Comparison of ENCODE assay signal across 19 cellular contexts in genomic region chr4:37188100-37188499, GRCh38. TPM values are rescaled to one million over a fixed set of nuclear protein-coding genes. Genes with fewer than 3 reads are reported as not detected.
DNase-seq lines count a peak whose midpoint lies in the region; ATAC-seq and TF ChIP-seq lines count a peak whose summit lies in the region.
"Had no signal": no experiment of that assay in that cellular context is flagged by ENCODE, and none has a peak within 500 bp of the region (broad histone marks: within the 10 kb centered on the region; RNA-seq: fewer than 3 reads in every experiment).

No MANE protein-coding gene starts in this region.

- H3K27ac Mint-ChIP-seq in MCF 10A (ENCODE audit: low read depth, unreplicated experiment) (no peak overlapping the region), WTC11 (no peak overlapping the region)
- H3K27ac Mint-ChIP-seq: activated naive CD4-positive, alpha-beta T cell treated with anti-CD3 and anti-CD28 coated beads, Interleukin-2, amount 50 U/mL, for 24 hours; IgD-negative memory B cell; natural killer cell; T-helper 17 cell had no signal

- intact Hi-C loops in MCF 10A (cut with micrococcal nuclease) = no loop called here
- intact Hi-C loops in breast epithelium (cut with DNase I; ENCODE audit: low total_unique reads) = no loop called here

- H3K4me1 ChIP-seq in breast epithelium (no peaks in the 10 kb centered on the region), smooth muscle cell (ENCODE audit: low read depth) (no peaks in the 10 kb centered on the region)
- H3K4me1 ChIP-seq: BLaER1 treated with 17β-estradiol and CSF1 and Interleukin-3, amounts not matched to agents 10 nM and 100 nM; left ventricle myocardium inferior had no signal

- H3K27ac ChIP-seq in breast epithelium (no peak overlapping the region), smooth muscle cell (ENCODE audit: low read depth) (no peak overlapping the region)
- H3K27ac ChIP-seq: BLaER1 treated with 17β-estradiol and CSF1 and Interleukin-3, amounts not matched to agents 10 nM and 100 nM; left ventricle myocardium inferior had no signal

- H3K79me2 ChIP-seq in smooth muscle cell (ENCODE audit: low read depth) = no peaks in the 10 kb centered on the region

- WGBS in smooth muscle cell (ENCODE audit: low lambda C conversion rate) = 64% methylated on average over 10 of the region's 10 CpGs

- POLR2A ChIA-PET in MCF 10A (lab: Yijun Ruan, JAX) = no interaction called here
- POLR2A ChIA-PET in HEK293T (lab: Yijun Ruan, JAX) = no interaction called here
- POLR2A ChIA-PET in WTC11 (lab: Charles Lee) = interaction anchor here (0.6 kb wide), 1 partner anchor 415 kb away, joined by 3 read pairs; no protein-coding TSS in a partner anchor

- H3K4me3 ChIP-seq in breast epithelium (no peak overlapping the region), smooth muscle cell (no peak overlapping the region)
- H3K4me3 ChIP-seq: BLaER1 treated with 17β-estradiol and CSF1 and Interleukin-3, amounts not matched to agents 10 nM and 100 nM; left ventricle myocardium inferior had no signal

- no peak for TF ChIP-seq CTCF in MCF 10A (IDR thresholded peaks at IDR 0.05; ENCODE audit: unreplicated experiment)
- TF ChIP-seq CTCF in breast epithelium (IDR thresholded peaks at IDR 0.05) = no peak
- TF ChIP-seq CTCF in WTC11 (IDR thresholded peaks at IDR 0.05) = peak; percentile 77
- peak; percentile 26 for TF ChIP-seq CTCF in smooth muscle cell (IDR thresholded peaks at IDR 0.05; ENCODE audit: borderline replicate concordance, insufficient read depth, poor library complexity, severe bottlenecking)

- no peak overlapping the region for H3K4me3 Mint-ChIP-seq in MCF 10A (ENCODE audit: unreplicated experiment)
- no peak overlapping the region for H3K4me3 Mint-ChIP-seq in WTC11
- H3K4me3 Mint-ChIP-seq: activated naive CD4-positive, alpha-beta T cell treated with anti-CD3 and anti-CD28 coated beads, Interleukin-2, amount 50 U/mL, for 24 hours; IgD-negative memory B cell; natural killer cell; T-helper 17 cell had no signal

- H3K9me3 ChIP-seq in breast epithelium (no peaks in the 10 kb centered on the region), smooth muscle cell (replicated peaks; ENCODE audit: low read depth) (no peaks in the 10 kb centered on the region)

- peak; percentile 6 for DNase-seq in MCF 10A (ENCODE audit: unreplicated experiment)
- DNase-seq in breast epithelium (ENCODE audit: low spot score in 2 of 2) = no peak
- DNase-seq in HEK293T (ENCODE audit: extremely low spot score) = peak; percentile 3
- peak; percentile 63 for DNase-seq in WTC11 (ENCODE audit: low spot score)
- no peak for DNase-seq in smooth muscle cell (lab: John Stamatoyannopoulos, UW; ENCODE audit: unreplicated experiment)
- DNase-seq in SW 1271 (lab: John Stamatoyannopoulos, UW) = no peak
- no peak for DNase-seq in NCI-H345 treated with DMSO at 0.1 percent for 48 hours (lab: John Stamatoyannopoulos, UW; ENCODE audit: unreplicated experiment)
- DNase-seq: left ventricle myocardium inferior; natural killer cell; NCI-H1930; right cardiac atrium; stimulated activated naive CD4-positive, alpha-beta T cell treated with Interleukin-2 at 50 U/mL for 16 hours; T-helper 17 cell had no signal

- TF ChIP-seq POLR2A in breast epithelium (IDR thresholded peaks at IDR 0.05) = no peak

- ATAC-seq in WTC11 = peak; percentile 79; the same call in 1 of the 2 replicates
- no peak for ATAC-seq in HG03565 (IDR thresholded peaks at IDR 0.05; ENCODE audit: unreplicated experiment)
- ATAC-seq: natural killer cell, right cardiac atrium, T-helper 17 cell had no signal

- no peaks in the 10 kb centered on the region for H3F3A ChIP-seq in smooth muscle cell (ENCODE audit: low read depth)

- no peak overlapping the region for H3K4me2 ChIP-seq in smooth muscle cell
- H3K4me2 ChIP-seq: BLaER1 treated with 17β-estradiol and CSF1 and Interleukin-3, amounts not matched to agents 10 nM and 100 nM had no signal

- H3K27me3 ChIP-seq in breast epithelium = no peaks in the 10 kb centered on the region
- peaks cover 16% of the 10 kb centered on the region for H3K27me3 ChIP-seq in smooth muscle cell (ENCODE audit: low read depth)
- H3K27me3 ChIP-seq: BLaER1 treated with 17β-estradiol and CSF1 and Interleukin-3, amounts not matched to agents 10 nM and 100 nM had no signal

- H3K36me3 ChIP-seq in breast epithelium (no peaks in the 10 kb centered on the region), smooth muscle cell (ENCODE audit: low read depth) (no peaks in the 10 kb centered on the region)
- H3K36me3 ChIP-seq: BLaER1 treated with 17β-estradiol and CSF1 and Interleukin-3, amounts not matched to agents 10 nM and 100 nM; left ventricle myocardium inferior had no signal

- H3K9me3 Mint-ChIP-seq in MCF 10A (ENCODE audit: unreplicated experiment) (peaks cover 12% of the 10 kb centered on the region), WTC11 (peaks cover 17% of the 10 kb centered on the region)
- H3K9me3 Mint-ChIP-seq: activated naive CD4-positive, alpha-beta T cell treated with anti-CD3 and anti-CD28 coated beads, Interleukin-2, amount 50 U/mL, for 24 hours had no signal

- no peak overlapping the region for H2AFZ ChIP-seq in smooth muscle cell (ENCODE audit: low read depth)

- CTCF ChIA-PET in MCF 10A (lab: Yijun Ruan, JAX) (interaction anchor here (0.7 to 1.2 kb wide), 2 partner anchors 14 to 22 kb away, joined by 3 read pairs; no protein-coding TSS in a partner anchor), HEK293T (lab: Yijun Ruan, JAX) (no interaction called here), WTC11 (lab: Charles Lee) (interaction anchor here (0.6 to 2.4 kb wide), 22 partner anchors 9 to 382 kb away, joined by 3 to 19 read pairs (median 4); partner anchors contain the start of gene NWD2)

- no TSS peak for BruUV-seq in MCF 10A (replicated peaks; lab: Mats Ljungman, UMichigan)

- H3K4me1 Mint-ChIP-seq in MCF 10A (ENCODE audit: insufficient read depth, unreplicated experiment) (no peaks in the 10 kb centered on the region), WTC11 (no peaks in the 10 kb centered on the region)
- H3K4me1 Mint-ChIP-seq: activated naive CD4-positive, alpha-beta T cell treated with anti-CD3 and anti-CD28 coated beads, Interleukin-2, amount 50 U/mL, for 24 hours; IgD-negative memory B cell; natural killer cell; T-helper 17 cell had no signal

- H3K27me3 Mint-ChIP-seq in MCF 10A (ENCODE audit: insufficient read depth, unreplicated experiment) (no peaks in the 10 kb centered on the region), WTC11 (ENCODE audit: low read depth) (no peaks in the 10 kb centered on the region; the same call in 1 of the 2 replicates)
- H3K27me3 Mint-ChIP-seq: IgD-negative memory B cell, T-helper 17 cell had no signal

- H4K20me1 ChIP-seq in smooth muscle cell (ENCODE audit: low read depth) = no peaks in the 10 kb centered on the region
- H4K20me1 ChIP-seq: BLaER1 treated with 17β-estradiol and CSF1 and Interleukin-3, amounts not matched to agents 10 nM and 100 nM had no signal

- H3K36me3 Mint-ChIP-seq in MCF 10A (ENCODE audit: insufficient read depth, unreplicated experiment) = no peaks in the 10 kb centered on the region
- H3K36me3 Mint-ChIP-seq in WTC11 = no peaks in the 10 kb centered on the region
- H3K36me3 Mint-ChIP-seq: activated naive CD4-positive, alpha-beta T cell treated with anti-CD3 and anti-CD28 coated beads, Interleukin-2, amount 50 U/mL, for 24 hours; IgD-negative memory B cell; natural killer cell had no signal

- no peak overlapping the region for H3K9ac ChIP-seq in smooth muscle cell (ENCODE audit: low read depth)
- H3K9ac ChIP-seq: BLaER1 treated with 17β-estradiol and CSF1 and Interleukin-3, amounts not matched to agents 10 nM and 100 nM had no signal

TF ChIP-seq in HEK293T, 16 proteins besides CTCF, POLR2A, EP300 and RAD21:
- no peak for TF ChIP-seq ELF4 (IDR thresholded peaks at IDR 0.05)
- TF ChIP-seq FOXA1 (IDR thresholded peaks at IDR 0.05) = no peak
- no peak for TF ChIP-seq NFRKB (IDR thresholded peaks at IDR 0.05)
- no peak for TF ChIP-seq ZNF384 (IDR thresholded peaks at IDR 0.05)
- no peak for TF ChIP-seq LEF1 (IDR thresholded peaks at IDR 0.05; ENCODE audit: borderline replicate concordance)
- TF ChIP-seq CTBP1 (IDR thresholded peaks at IDR 0.05; ENCODE audit: borderline replicate concordance) = no peak
- TF ChIP-seq, protein P1, sequence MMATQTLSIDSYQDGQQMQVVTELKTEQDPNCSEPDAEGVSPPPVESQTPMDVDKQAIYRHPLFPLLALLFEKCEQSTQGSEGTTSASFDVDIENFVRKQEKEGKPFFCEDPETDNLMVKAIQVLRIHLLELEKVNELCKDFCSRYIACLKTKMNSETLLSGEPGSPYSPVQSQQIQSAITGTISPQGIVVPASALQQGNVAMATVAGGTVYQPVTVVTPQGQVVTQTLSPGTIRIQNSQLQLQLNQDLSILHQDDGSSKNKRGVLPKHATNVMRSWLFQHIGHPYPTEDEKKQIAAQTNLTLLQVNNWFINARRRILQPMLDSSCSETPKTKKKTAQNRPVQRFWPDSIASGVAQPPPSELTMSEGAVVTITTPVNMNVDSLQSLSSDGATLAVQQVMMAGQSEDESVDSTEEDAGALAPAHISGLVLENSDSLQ (IDR thresholded peaks at IDR 0.05) = no peak
- no peak for TF ChIP-seq TARDBP (IDR thresholded peaks at IDR 0.05)

RNA-seq across cellular contexts. Expression of gene NWD2, which starts 56.4 kb away (rescaled TPM):
- not detected in 2 replicates for total RNA-seq in MCF 10A (2022)
- 1 to 10 TPM in 1 of 3 donors, under 1 TPM in 2; 0.48 to 2.2 (median 0.66) TPM for total RNA-seq in breast epithelium
- 0.05 to 0.07 TPM in 2 of 3 replicates, not detected in the other for total RNA-seq in WTC11 (2021)
- 0.04 TPM in 1 of 2 replicates, not detected in the other for total RNA-seq in smooth muscle cell
- not detected in 2 replicates for polyA plus RNA-seq in smooth muscle cell
- total RNA-seq: cardiac septum, endothelial cell of umbilical vein, left ventricle myocardium inferior, natural killer cell, T-helper 17 cell had no signal
- polyA plus RNA-seq: endothelial cell of umbilical vein, IgD-negative memory B cell had no signal

Comparison
In these comparisons a context has a peak if more than half of its experiments do, and no peak if none do; other contexts are left out.
1. DNase-seq: peak in MCF 10A (single experiment), HEK293T (single experiment) and WTC11 (single experiment); none in breast epithelium (0 of 2), smooth muscle cell (single experiment), SW 1271 (0 of 2) and NCI-H345 treated with DMSO at 0.1 percent for 48 hours (single experiment).
2. CTCF ChIP-seq: peak in WTC11 (single experiment) and smooth muscle cell (single experiment); none in MCF 10A (single experiment) and breast epithelium (0 of 3).